Comparison of ENCODE assay signal across 1 cellular context in the genomic region with DNA sequence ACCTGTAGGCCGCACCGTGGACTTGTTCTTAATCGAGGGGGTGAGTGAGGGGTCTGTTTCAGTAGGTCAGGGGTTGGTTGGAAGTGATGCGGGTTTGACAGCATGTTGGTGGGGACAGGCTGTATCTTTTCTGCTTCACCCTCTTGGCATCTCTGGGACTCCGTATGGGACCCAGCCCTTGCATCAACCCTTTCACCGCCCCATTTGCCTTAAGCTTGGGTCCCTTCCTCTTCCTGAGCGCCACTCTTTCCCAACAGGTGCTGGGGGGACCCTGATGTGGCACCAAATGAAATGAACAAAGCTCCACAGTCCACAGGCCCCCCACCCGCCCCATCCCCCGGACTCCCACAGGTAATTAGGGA.
TF ChIP-seq lines count a peak whose summit lies in the region.

No MANE protein-coding gene starts in this region.

TF ChIP-seq in HEK293T, 16 proteins besides CTCF, POLR2A, EP300 and RAD21 (continued from another document):
- TF ChIP-seq, protein P1, sequence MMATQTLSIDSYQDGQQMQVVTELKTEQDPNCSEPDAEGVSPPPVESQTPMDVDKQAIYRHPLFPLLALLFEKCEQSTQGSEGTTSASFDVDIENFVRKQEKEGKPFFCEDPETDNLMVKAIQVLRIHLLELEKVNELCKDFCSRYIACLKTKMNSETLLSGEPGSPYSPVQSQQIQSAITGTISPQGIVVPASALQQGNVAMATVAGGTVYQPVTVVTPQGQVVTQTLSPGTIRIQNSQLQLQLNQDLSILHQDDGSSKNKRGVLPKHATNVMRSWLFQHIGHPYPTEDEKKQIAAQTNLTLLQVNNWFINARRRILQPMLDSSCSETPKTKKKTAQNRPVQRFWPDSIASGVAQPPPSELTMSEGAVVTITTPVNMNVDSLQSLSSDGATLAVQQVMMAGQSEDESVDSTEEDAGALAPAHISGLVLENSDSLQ (IDR thresholded peaks at IDR 0.05) = no peak
- TF ChIP-seq TARDBP (IDR thresholded peaks at IDR 0.05) (no peak), FOXA1 (IDR thresholded peaks at IDR 0.05) (no peak), CTBP1 (IDR thresholded peaks at IDR 0.05; ENCODE audit: borderline replicate concordance) (no peak), FOXK2 (IDR thresholded peaks at IDR 0.05) (no peak), SUZ12 (IDR thresholded peaks at IDR 0.05) (no peak), NFRKB (IDR thresholded peaks at IDR 0.05) (no peak), ZNF384 (IDR thresholded peaks at IDR 0.05) (no peak), ARNT (IDR thresholded peaks at IDR 0.05) (no peak), SP1 (IDR thresholded peaks at IDR 0.05) (no peak), FOXM1 (IDR thresholded peaks at IDR 0.05; ENCODE audit: borderline replicate concordance) (no peak), ELF4 (IDR thresholded peaks at IDR 0.05) (no peak), BHLHE40 (IDR thresholded peaks at IDR 0.05; ENCODE audit: borderline replicate concordance) (no peak)
